ENCODE assay signal across 16 cellular contexts in the genomic region with DNA sequence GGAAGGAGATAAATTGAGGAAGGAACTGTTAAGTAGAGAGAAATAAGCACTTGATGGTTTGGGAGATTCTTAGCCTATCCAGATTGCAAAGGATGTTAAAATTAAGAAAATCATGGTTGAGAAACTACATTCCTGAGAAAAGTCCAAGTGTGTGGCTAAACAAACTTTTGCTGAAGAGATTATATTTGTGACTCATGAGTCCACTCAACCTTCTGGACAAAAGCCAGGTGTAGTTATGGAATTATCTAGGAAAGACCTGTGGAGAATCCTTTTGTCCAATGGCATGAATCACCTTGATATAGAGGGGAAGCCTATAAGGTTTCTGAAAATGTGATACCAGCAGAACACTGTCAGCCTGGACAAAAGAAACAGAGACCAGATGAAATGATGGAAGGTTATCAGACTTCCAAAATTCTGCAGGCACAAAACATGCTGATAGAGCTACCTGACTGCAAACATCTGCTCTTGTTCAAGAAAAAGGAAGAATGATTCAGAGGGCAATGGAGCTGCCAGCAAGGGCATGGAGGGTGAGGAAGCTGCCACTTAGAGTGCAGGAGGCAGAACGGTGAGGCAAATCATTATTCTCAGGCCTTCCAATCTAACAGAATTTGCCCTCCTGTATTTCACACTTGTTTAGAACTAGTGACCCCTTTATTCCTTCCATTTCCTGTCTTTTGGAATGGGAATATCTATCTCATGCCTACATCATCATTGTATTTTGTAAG.
DNase-seq lines count a peak whose midpoint lies in the region; ATAC-seq and TF ChIP-seq lines count a peak whose summit lies in the region.
"Had no signal": no experiment of that assay in that cellular context is flagged by ENCODE, and none has a peak within 500 bp of the region (broad histone marks: within the 10 kb centered on the region; RNA-seq: fewer than 3 reads in every experiment).

No MANE protein-coding gene starts in this region.

- no peak overlapping the region for H2AK9ac ChIP-seq in IMR-90 (replicated peaks; ENCODE audit: low read depth, low read length, poor library complexity)

- TF ChIP-seq CTCF in IMR-90 (conservative IDR thresholded peaks at IDR 0.05; ENCODE audit: low read depth, low read length): no peak
- TF ChIP-seq CTCF in brain microvascular endothelial cell (IDR thresholded peaks at IDR 0.05; ENCODE audit: low read depth, low read length, missing control alignments): no peak
- no peak for TF ChIP-seq CTCF in lung (IDR thresholded peaks at IDR 0.05; ENCODE audit: control extremely low read depth, extremely low read depth)

- in situ Hi-C loops in IMR-90 (cut with MboI; ENCODE audit: low sequenced_read_pairs) (no loop called here), brain microvascular endothelial cell (cut with HindIII; ENCODE audit: low pct_ligation_motif_present, low sequenced_read_pairs) (no loop called here)

- no peaks in the 10 kb centered on the region for H4K20me1 ChIP-seq in IMR-90 (ENCODE audit: insufficient read depth, low read length)

- DNase-seq in DMS53 (lab: John Stamatoyannopoulos, UW) (peak; percentile 65), IMR-90 (peak; percentile 10), brain microvascular endothelial cell (peak; percentile 61), lung (ENCODE audit: low spot score) (no peak), NCI-H2029 treated with DMSO at 0.1 percent for 48 hours (lab: John Stamatoyannopoulos, UW) (no peak), cardiac septum (ENCODE audit: low spot score) (no peak), NCI-H748 (lab: John Stamatoyannopoulos, UW; ENCODE audit: unreplicated experiment) (no peak)
- DNase-seq: activated gamma-delta T cell treated with Interleukin-2 at 50 U/mL for 16 hours; GOT3; heart right ventricle; NCI-H2107; stimulated activated CD4-positive, alpha-beta T cell treated with anti-CD3 and anti-CD28 coated beads, Interleukin-2, amount 100 ng/mL, for 48 hours; upper lobe of right lung had no signal

- no peak for TF ChIP-seq RAD21 in IMR-90 (IDR thresholded peaks at IDR 0.05; ENCODE audit: low read length)

- WGBS in IMR-90 (ENCODE audit: extremely low coverage in 2 of 2, insufficient read length in 1 of 2), 2 experiments: no CpG with 5 or more reads among the region's 1 CpG
- WGBS in lung, 2 donors: 44 to 74% methylated on average over 1 of the region's 1 CpG

- no peaks in the 10 kb centered on the region for H3K27me3 ChIP-seq in IMR-90 (ENCODE audit: control insufficient read depth, insufficient read depth, low read length)
- H3K27me3 ChIP-seq in brain microvascular endothelial cell (replicated peaks): no peaks in the 10 kb centered on the region
- H3K27me3 ChIP-seq in lung (ENCODE audit: control insufficient read depth, insufficient read depth): no peaks in the 10 kb centered on the region
- H3K27me3 ChIP-seq: heart right ventricle, upper lobe of right lung had no signal

- intact Hi-C loops in IMR-90 (cut with micrococcal nuclease) (loop anchor here (1.0 kb wide), 1 partner anchor 32 kb away; no protein-coding TSS in a partner anchor), cardiac septum (cut with DNase I) (no loop called here)

- no peak overlapping the region for H2BK20ac ChIP-seq in IMR-90 (ENCODE audit: low read depth, low read length)

- H3K4ac ChIP-seq in IMR-90 (ENCODE audit: low read depth, low read length): no peak overlapping the region

- H2AFZ ChIP-seq in IMR-90 (replicated peaks; ENCODE audit: low read length, poor library complexity): no peak overlapping the region

- CTCF ChIA-PET in IMR-90 (lab: Yijun Ruan, JAX): no interaction called here

- H4K8ac ChIP-seq in IMR-90 (ENCODE audit: low read depth in 2 of 2, low read length in 2 of 2): no peak overlapping the region

- H3K79me1 ChIP-seq in IMR-90 (ENCODE audit: low read depth in 1 of 2, low read length in 2 of 2): no peaks in the 10 kb centered on the region

- no peaks in the 10 kb centered on the region for H3K9me3 ChIP-seq in IMR-90 (ENCODE audit: control insufficient read depth, insufficient read depth, low read length)
- H3K9me3 ChIP-seq in lung (ENCODE audit: control insufficient read depth in 2 of 2, insufficient read depth in 1 of 2, low read length in 1 of 2): no peaks in the 10 kb centered on the region
- H3K9me3 ChIP-seq: heart right ventricle, upper lobe of right lung had no signal

- dilution Hi-C loops in IMR-90 (cut with HindIII; ENCODE audit: low sequenced_read_pairs, unreplicated experiment): no loop called here

- no peaks in the 10 kb centered on the region for H3K4me1 ChIP-seq in IMR-90 (ENCODE audit: control insufficient read depth, insufficient read depth, low read length)
- no peaks in the 10 kb centered on the region for H3K4me1 ChIP-seq in lung (ENCODE audit: control insufficient read depth in 2 of 2, insufficient read depth in 2 of 2, low read length in 2 of 2)
- H3K4me1 ChIP-seq: heart right ventricle, upper lobe of right lung had no signal

- H3K14ac ChIP-seq in IMR-90 (replicated peaks; ENCODE audit: low read depth, low read length): no peak overlapping the region

- H4K5ac ChIP-seq in IMR-90 (ENCODE audit: low read depth, low read length): no peak overlapping the region

- H3K56ac ChIP-seq in IMR-90 (ENCODE audit: extremely low read depth, insufficient read depth, low read length): no peak overlapping the region

- no peak overlapping the region for H3K4me2 ChIP-seq in IMR-90 (ENCODE audit: low read depth, low read length)

- BruUV-seq in IMR-90 (replicated peaks; lab: Mats Ljungman, UMichigan): no TSS peak

- H3K4me3 ChIP-seq in IMR-90 (ENCODE audit: insufficient read depth, low read depth, low read length) (no peak overlapping the region), brain microvascular endothelial cell (ENCODE audit: low read depth, low read length) (no peak overlapping the region), lung (no peak overlapping the region)
- H3K4me3 ChIP-seq: heart right ventricle, SK-N-MC, upper lobe of right lung had no signal

- H2BK5ac ChIP-seq in IMR-90 (ENCODE audit: low read depth, low read length, poor library complexity, severe bottlenecking): no peak overlapping the region

- H2AK5ac ChIP-seq in IMR-90 (ENCODE audit: low read depth, low read length): no peak overlapping the region

- H2BK15ac ChIP-seq in IMR-90 (ENCODE audit: low read depth, low read length): no peak overlapping the region

- H3K9ac ChIP-seq in IMR-90 (ENCODE audit: low read depth, low read length): no peak overlapping the region

- no peak for TF ChIP-seq POLR2A in IMR-90 (IDR thresholded peaks at IDR 0.05; ENCODE audit: low read depth, low read length)

- no peak overlapping the region for H3K27ac ChIP-seq in IMR-90 (ENCODE audit: insufficient read depth, low read length)
- H3K27ac ChIP-seq in brain microvascular endothelial cell: no peak overlapping the region
- H3K27ac ChIP-seq in lung (ENCODE audit: low read depth in 1 of 2, low read length in 1 of 2): no peak overlapping the region
- H3K27ac ChIP-seq: C4-2B, heart right ventricle, SK-N-MC, upper lobe of right lung had no signal

- POLR2A ChIA-PET in IMR-90 (lab: Charles Lee; ENCODE audit: unreplicated experiment): no interaction called here

- ATAC-seq in IMR-90 (ENCODE audit: low read depth) (no peak), lung (ENCODE audit: insufficient read depth, low FRiP score) (peak; percentile 53), HG03439 (IDR thresholded peaks at IDR 0.05; ENCODE audit: unreplicated experiment) (no peak)
- ATAC-seq: heart right ventricle, upper lobe of right lung had no signal

- no peak overlapping the region for H2BK120ac ChIP-seq in IMR-90 (ENCODE audit: low read depth, low read length)

- no peaks in the 10 kb centered on the region for H3K9me1 ChIP-seq in IMR-90 (ENCODE audit: insufficient read depth, low read length)

- H3K36me3 ChIP-seq in IMR-90 (ENCODE audit: control insufficient read depth, insufficient read depth, low read length) (no peaks in the 10 kb centered on the region), brain microvascular endothelial cell (replicated peaks) (no peaks in the 10 kb centered on the region), lung (ENCODE audit: control insufficient read depth in 2 of 2, insufficient read depth in 2 of 2, low read length in 2 of 2) (no peaks in the 10 kb centered on the region)
- H3K36me3 ChIP-seq: heart right ventricle, upper lobe of right lung had no signal

- H4K91ac ChIP-seq in IMR-90 (ENCODE audit: insufficient read depth, low read depth, low read length): no peak overlapping the region

- H3K18ac ChIP-seq in IMR-90 (ENCODE audit: low read depth, low read length): no peak overlapping the region

- H3K23ac ChIP-seq in IMR-90 (ENCODE audit: low read depth, low read length): no peak overlapping the region

TF ChIP-seq in IMR-90, 13 proteins besides CTCF, POLR2A, EP300 and RAD21 (continues in another document):
- TF ChIP-seq MXI1 (IDR thresholded peaks at IDR 0.05; ENCODE audit: borderline replicate concordance, low read depth, low read length) (no peak), CEBPB (IDR thresholded peaks at IDR 0.05; ENCODE audit: low read depth, low read length) (no peak), FOS (IDR thresholded peaks at IDR 0.05; ENCODE audit: low read depth, low read length) (no peak), USF2 (IDR thresholded peaks at IDR 0.05; ENCODE audit: low read depth, low read length) (no peak), RFX5 (IDR thresholded peaks at IDR 0.05; ENCODE audit: low read depth, low read length) (no peak), MAFK (IDR thresholded peaks at IDR 0.05; ENCODE audit: low read depth, low read length) (no peak), MAZ (IDR thresholded peaks at IDR 0.05; ENCODE audit: borderline replicate concordance, low read depth, low read length) (no peak), SMC3 (IDR thresholded peaks at IDR 0.05; ENCODE audit: low read depth, low read length) (no peak), CHD1 (IDR thresholded peaks at IDR 0.05; ENCODE audit: low read depth, low read length) (no peak)
- TF ChIP-seq, protein P1, sequence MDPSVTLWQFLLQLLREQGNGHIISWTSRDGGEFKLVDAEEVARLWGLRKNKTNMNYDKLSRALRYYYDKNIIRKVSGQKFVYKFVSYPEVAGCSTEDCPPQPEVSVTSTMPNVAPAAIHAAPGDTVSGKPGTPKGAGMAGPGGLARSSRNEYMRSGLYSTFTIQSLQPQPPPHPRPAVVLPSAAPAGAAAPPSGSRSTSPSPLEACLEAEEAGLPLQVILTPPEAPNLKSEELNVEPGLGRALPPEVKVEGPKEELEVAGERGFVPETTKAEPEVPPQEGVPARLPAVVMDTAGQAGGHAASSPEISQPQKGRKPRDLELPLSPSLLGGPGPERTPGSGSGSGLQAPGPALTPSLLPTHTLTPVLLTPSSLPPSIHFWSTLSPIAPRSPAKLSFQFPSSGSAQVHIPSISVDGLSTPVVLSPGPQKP (IDR thresholded peaks at IDR 0.05; ENCODE audit: borderline replicate concordance, low read depth, low read length): no peak

Comparison
In these comparisons a context has a peak if more than half of its experiments do, and no peak if none do; other contexts are left out.
1. DNase-seq: peak in DMS53 (single experiment), IMR-90 (single experiment) and brain microvascular endothelial cell (single experiment); none in lung (single experiment), NCI-H2029 treated with DMSO at 0.1 percent for 48 hours (single experiment), cardiac septum (single experiment) and NCI-H748 (single experiment).